ENCODE assay signal across 11 cellular contexts in genomic region chr10:124449170-124450009, GRCh38. TPM values are rescaled to one million over a fixed set of nuclear protein-coding genes. Genes with fewer than 3 reads are reported as not detected.
DNase-seq lines count a peak whose midpoint lies in the region; ATAC-seq, FAIRE-seq and TF ChIP-seq lines count a peak whose summit lies in the region.
"Had no signal": no experiment of that assay in that cellular context is flagged by ENCODE, and none has a peak within 500 bp of the region (broad histone marks: within the 10 kb centered on the region; RNA-seq: fewer than 3 reads in every experiment).

No MANE protein-coding gene starts in this region.

- no peaks in the 10 kb centered on the region for H3K79me2 ChIP-seq in osteoblast (ENCODE audit: insufficient read depth, low read length)

- H3K27ac Mint-ChIP-seq in endodermal cell (no peak overlapping the region), HFFc6 (no peak overlapping the region)

- H3K4me1 Mint-ChIP-seq in endodermal cell = peaks cover 43% of the 10 kb centered on the region
- peaks cover 6% of the 10 kb centered on the region; the same call in 1 of the 2 replicates for H3K4me1 Mint-ChIP-seq in HFFc6 (ENCODE audit: low read depth)

- no peaks in the 10 kb centered on the region for H3K36me3 Mint-ChIP-seq in endodermal cell (ENCODE audit: low read depth)
- H3K36me3 Mint-ChIP-seq in HFFc6 (ENCODE audit: low read depth) = no peaks in the 10 kb centered on the region

- no peak for ATAC-seq in HG02840 (IDR thresholded peaks at IDR 0.05; ENCODE audit: low FRiP score, unreplicated experiment)

- no peak for FAIRE-seq in RCC 7860 (lab: Jason Lieb, UNC)

- TF ChIP-seq CTCF in endodermal cell (conservative IDR thresholded peaks at IDR 0.05) = no peak
- TF ChIP-seq CTCF in osteoblast (IDR thresholded peaks at IDR 0.05; ENCODE audit: extremely low read depth, low read depth, low read length) = no peak
- TF ChIP-seq CTCF in HFFc6 (IDR thresholded peaks at IDR 0.05) = no peak
- TF ChIP-seq CTCF in ovary (IDR thresholded peaks at IDR 0.05) = no peak

- TF ChIP-seq POLR2A in ovary (IDR thresholded peaks at IDR 0.05) = no peak

- WGBS in endodermal cell (ENCODE audit: insufficient coverage in 1 of 2, insufficient read length in 1 of 2), 2 experiments = 1 to 3% methylated on average over 24 to 58 of the region's 58 CpGs
- 1 to 2% (median 1%) methylated on average over 46 to 58 of the region's 58 CpGs for WGBS in ovary, 3 donors

- peaks cover 25% of the 10 kb centered on the region for H3K27me3 ChIP-seq in MG63
- H3K27me3 ChIP-seq in endodermal cell (ENCODE audit: control insufficient read depth, insufficient read depth, low read length, poor library complexity, severe bottlenecking) = peaks cover 61% of the 10 kb centered on the region
- peaks cover 90% of the 10 kb centered on the region for H3K27me3 ChIP-seq in osteoblast (ENCODE audit: insufficient read depth, low read length)
- peaks cover 9% of the 10 kb centered on the region for H3K27me3 ChIP-seq in ovary

- no peak for TF ChIP-seq EP300 in ovary (IDR thresholded peaks at IDR 0.05)

- H3K4me3 ChIP-seq in MG63 (peak overlapping the region; percentile 36), endodermal cell (ENCODE audit: low read length) (peak overlapping the region; percentile 75), osteoblast (ENCODE audit: insufficient read depth, low read length) (no peak overlapping the region), ovary (no peak overlapping the region)

- H3K9me3 Mint-ChIP-seq in endodermal cell (no peaks in the 10 kb centered on the region), HFFc6 (no peaks in the 10 kb centered on the region)

- peak; percentile 16 for DNase-seq in DMS53 treated with DMSO at 0.1 percent for 48 hours (lab: John Stamatoyannopoulos, UW; ENCODE audit: unreplicated experiment)
- DNase-seq in MG63 = peak; percentile 42
- DNase-seq in endodermal cell = peak; percentile 78
- peak; percentile 79 for DNase-seq in osteoblast (ENCODE audit: insufficient read length, low spot score, missing footprints)
- no peak for DNase-seq in HFFc6
- DNase-seq in ovary = no peak
- no peak for DNase-seq in RCC 7860 (ENCODE audit: low spot score)
- DNase-seq: activated CD4-positive, alpha-beta T cell treated with anti-CD3 and anti-CD28 coated beads for 1 hour; NCI-H82; stimulated activated CD4-positive, alpha-beta T cell treated with anti-CD3 and anti-CD28 coated beads, Interleukin-4, amount 100 ng/mL, for 1 hour had no signal

- H3K4me2 ChIP-seq in osteoblast (ENCODE audit: insufficient read depth, low read length) = no peak overlapping the region

- H3K27ac ChIP-seq in endodermal cell (ENCODE audit: low read depth, low read length) (no peak overlapping the region), osteoblast (ENCODE audit: low read depth, low read length) (no peak overlapping the region), ovary (no peak overlapping the region)

- H2AFZ ChIP-seq in osteoblast (ENCODE audit: low read length) = no peak overlapping the region

- no peaks in the 10 kb centered on the region for H3K36me3 ChIP-seq in MG63
- no peaks in the 10 kb centered on the region for H3K36me3 ChIP-seq in endodermal cell (ENCODE audit: control insufficient read depth, insufficient read depth, low read length)
- H3K36me3 ChIP-seq in osteoblast (ENCODE audit: insufficient read depth, low read length) = no peaks in the 10 kb centered on the region
- H3K36me3 ChIP-seq in ovary = no peaks in the 10 kb centered on the region

- H4K20me1 ChIP-seq in osteoblast (ENCODE audit: insufficient read depth, low read length) = no peaks in the 10 kb centered on the region

- intact Hi-C loops in ovary (cut with DNase I) = no loop called here

- H3K27me3 Mint-ChIP-seq in endodermal cell (ENCODE audit: insufficient read depth) (peaks cover 87% of the 10 kb centered on the region), HFFc6 (ENCODE audit: insufficient read depth) (peaks cover 87% of the 10 kb centered on the region)

- peak overlapping the region; percentile 61 for H3K4me3 Mint-ChIP-seq in endodermal cell
- H3K4me3 Mint-ChIP-seq in HFFc6 = no peak overlapping the region

- no peak overlapping the region for H3K9ac ChIP-seq in endodermal cell (ENCODE audit: extremely low read depth, low read length, poor library complexity, severe bottlenecking)

- peaks cover 13% of the 10 kb centered on the region for H3K4me1 ChIP-seq in endodermal cell (ENCODE audit: control insufficient read depth, insufficient read depth, low read length)
- H3K4me1 ChIP-seq in osteoblast (ENCODE audit: insufficient read depth, low read length) = no peaks in the 10 kb centered on the region
- H3K4me1 ChIP-seq in ovary (ENCODE audit: insufficient read depth) = peaks cover 4% of the 10 kb centered on the region

- H3K9me3 ChIP-seq in MG63 = no peaks in the 10 kb centered on the region
- H3K9me3 ChIP-seq in endodermal cell (ENCODE audit: control insufficient read depth, low read length) = no peaks in the 10 kb centered on the region
- no peaks in the 10 kb centered on the region for H3K9me3 ChIP-seq in osteoblast (ENCODE audit: low read depth, low read length)
- no peaks in the 10 kb centered on the region for H3K9me3 ChIP-seq in ovary

RNA-seq across cellular contexts. Expression of gene NKX1-2, which starts 0.4 kb away (rescaled TPM):
- 0.36 TPM in 1 of 2 replicates, not detected in the other for total RNA-seq in MG63 (2014; rRNA removed; shearing (Covaris generic); ENCODE audit: low replicate concordance)
- total RNA-seq in endodermal cell (1 to 10 TPM; 2.3 to 3.3 TPM), osteoblast (not detected in 2 replicates), ovary (under 1 TPM in 1 of 7 donors, not detected in 6; 0.05 TPM)
- 3.0 TPM for polyA plus RNA-seq in endodermal cell (2013, experiment 1 of 2)
- 1.2 TPM for polyA plus RNA-seq in endodermal cell (2013, experiment 2 of 2)
- not detected for total RNA-seq in HFFc6 (2021; fragmentation: NEBNext Ultra II Directional; extraction: Animal tissue kit (Norgen Biotek cat#: 25700))
- not detected for polyA plus RNA-seq in ovary

RNA-seq across cellular contexts. Expression of gene LHPP, which starts 12.2 kb away (rescaled TPM):
- total RNA-seq in MG63 (2014; rRNA removed; shearing (Covaris generic); ENCODE audit: low replicate concordance) = 4.8 and 17.0 TPM in 2 replicates
- 10 to 100 TPM; 23.3 to 24.8 TPM for total RNA-seq in endodermal cell
- 13.3 TPM for polyA plus RNA-seq in endodermal cell (2013, experiment 1 of 2)
- 10.6 TPM for polyA plus RNA-seq in endodermal cell (2013, experiment 2 of 2)
- total RNA-seq in osteoblast = 11.5 and 17.7 TPM in 2 replicates
- total RNA-seq in HFFc6 (2021; fragmentation: NEBNext Ultra II Directional; extraction: Animal tissue kit (Norgen Biotek cat#: 25700)) = 10 to 100 TPM; 12.5 to 17.3 (median 14.0) TPM
- 10 to 100 TPM in 5 of 7 donors, 1 to 10 TPM in 2; 4.3 to 19.9 (median 12.6) TPM for total RNA-seq in ovary
- polyA plus RNA-seq in ovary = 10 to 100 TPM in 1 of 2 donors, 1 to 10 TPM in 1; 8.7 to 18.4 TPM

RNA-seq across cellular contexts. Expression of gene OAT, which starts 30.7 kb away (rescaled TPM):
- total RNA-seq in MG63 (2014; rRNA removed; shearing (Covaris generic); ENCODE audit: low replicate concordance) = 223 and 278 TPM in 2 replicates
- total RNA-seq in endodermal cell (10 to 100 TPM; 58.6 to 71.6 TPM), osteoblast (202 and 227 TPM in 2 replicates), ovary (100 to 1,000 TPM in 2 of 7 donors, 10 to 100 TPM in 5; 76.5 to 125 (median 94.5) TPM)
- 36.5 TPM for polyA plus RNA-seq in endodermal cell (2013, experiment 1 of 2)
- 37.6 TPM for polyA plus RNA-seq in endodermal cell (2013, experiment 2 of 2)
- 100 to 1,000 TPM; 126 to 158 (median 137) TPM for total RNA-seq in HFFc6 (2021; fragmentation: NEBNext Ultra II Directional; extraction: Animal tissue kit (Norgen Biotek cat#: 25700))
- 100 to 1,000 TPM in 1 of 2 donors, 10 to 100 TPM in 1; 93.2 to 114 TPM for polyA plus RNA-seq in ovary

Comparison
In these comparisons a context has a peak if more than half of its experiments do, and no peak if none do; other contexts are left out.
1. DNase-seq: peak in DMS53 treated with DMSO at 0.1 percent for 48 hours (single experiment), MG63 (single experiment), endodermal cell (single experiment) and osteoblast (single experiment); none in HFFc6 (single experiment), ovary (0 of 5) and RCC 7860 (single experiment).
2. H3K4me3 ChIP-seq: peak in MG63 (single experiment) and endodermal cell (single experiment); none in osteoblast (single experiment) and ovary (single experiment).